22 cellular contexts compared by ENCODE assay signal in genomic region chr2:173032032-173032431, GRCh38. TPM values are rescaled to one million over a fixed set of nuclear protein-coding genes. Genes with fewer than 3 reads are reported as not detected.
DNase-seq lines count a peak whose midpoint lies in the region; ATAC-seq, FAIRE-seq and TF ChIP-seq lines count a peak whose summit lies in the region.
"Had no signal": no experiment of that assay in that cellular context is flagged by ENCODE, and none has a peak within 500 bp of the region (broad histone marks: within the 10 kb centered on the region; RNA-seq: fewer than 3 reads in every experiment).

No MANE protein-coding gene starts in this region.

- no peak overlapping the region for H3K9ac ChIP-seq in IMR-90 (ENCODE audit: low read depth, low read length)

- H3K79me1 ChIP-seq in IMR-90 (ENCODE audit: low read depth in 1 of 2, low read length in 2 of 2) = no peaks in the 10 kb centered on the region; a peak in 1 of 4 replicates

- TF ChIP-seq EP300 in esophagus muscularis mucosa (IDR thresholded peaks at IDR 0.05) (no peak), suprapubic skin (IDR thresholded peaks at IDR 0.05) (no peak)

- CTCF ChIA-PET in IMR-90 (lab: Yijun Ruan, JAX) = interaction anchor here (0.7 kb wide), 1 partner anchor 226 kb away, joined by 3 read pairs; no protein-coding TSS in a partner anchor

- in situ Hi-C loops in IMR-90 (cut with MboI; ENCODE audit: low sequenced_read_pairs) = loop anchor here (25.0 kb wide), 1 partner anchor 330 kb away; the partner anchor contains the start of gene CDCA7

- H3K4me2 ChIP-seq in IMR-90 (ENCODE audit: low read depth, low read length) = no peak overlapping the region
- H3K4me2 ChIP-seq: GM23338 had no signal

- TF ChIP-seq POLR2A in IMR-90 (IDR thresholded peaks at IDR 0.05; ENCODE audit: low read depth, low read length) = no peak
- no peak for TF ChIP-seq POLR2A in esophagus muscularis mucosa (IDR thresholded peaks at IDR 0.05; ENCODE audit: low read depth)
- TF ChIP-seq POLR2A in GM12891 (IDR thresholded peaks at IDR 0.05; ENCODE audit: low read depth, low read length) = no peak
- no peak for TF ChIP-seq POLR2A in suprapubic skin (IDR thresholded peaks at IDR 0.05)

- no peaks in the 10 kb centered on the region for H3K36me3 ChIP-seq in IMR-90 (ENCODE audit: control insufficient read depth, insufficient read depth, low read length)
- no peaks in the 10 kb centered on the region for H3K36me3 ChIP-seq in esophagus muscularis mucosa
- H3K36me3 ChIP-seq in psoas muscle (ENCODE audit: insufficient read depth in 1 of 2, low read depth in 1 of 2) = no peaks in the 10 kb centered on the region
- H3K36me3 ChIP-seq in suprapubic skin = no peaks in the 10 kb centered on the region
- H3K36me3 ChIP-seq: BE2C had no signal

- H2AFZ ChIP-seq in IMR-90 (replicated peaks; ENCODE audit: low read length, poor library complexity) = no peak overlapping the region
- H2AFZ ChIP-seq: GM23338 had no signal

- no peak overlapping the region for H4K5ac ChIP-seq in IMR-90 (ENCODE audit: low read depth, low read length)

- no peak overlapping the region for H4K91ac ChIP-seq in IMR-90 (ENCODE audit: insufficient read depth, low read depth, low read length)

- H2AK5ac ChIP-seq in IMR-90 (ENCODE audit: low read depth, low read length) = 0 out of 2 replicates have a peak overlapping the region, but pooled peaks have one; percentile 20

- no peaks in the 10 kb centered on the region for H4K20me1 ChIP-seq in IMR-90 (ENCODE audit: insufficient read depth, low read length)

- no peaks in the 10 kb centered on the region for H3K27me3 ChIP-seq in IMR-90 (ENCODE audit: control insufficient read depth, insufficient read depth, low read length)
- H3K27me3 ChIP-seq in esophagus muscularis mucosa = no peaks in the 10 kb centered on the region
- no peaks in the 10 kb centered on the region for H3K27me3 ChIP-seq in psoas muscle (ENCODE audit: insufficient read depth in 3 of 3, low read length in 2 of 3)
- no peaks in the 10 kb centered on the region for H3K27me3 ChIP-seq in suprapubic skin
- H3K27me3 ChIP-seq: BE2C had no signal

- dilution Hi-C loops in IMR-90 (cut with HindIII; ENCODE audit: low sequenced_read_pairs, unreplicated experiment) = no loop called here

- peaks cover 9% of the 10 kb centered on the region for H3K4me1 ChIP-seq in IMR-90 (ENCODE audit: control insufficient read depth, insufficient read depth, low read length)
- peaks cover 16 to 23% (median 22%) of the 10 kb centered on the region in 4 donors for H3K4me1 ChIP-seq in esophagus muscularis mucosa
- H3K4me1 ChIP-seq in psoas muscle = peaks cover 70% of the 10 kb centered on the region
- H3K4me1 ChIP-seq in suprapubic skin = peaks cover 11% of the 10 kb centered on the region
- H3K4me1 ChIP-seq: BE2C had no signal

- no CpG with 5 or more reads among the region's 4 CpGs for WGBS in IMR-90 (ENCODE audit: extremely low coverage in 2 of 2, insufficient read length in 1 of 2), 2 experiments
- 98% methylated on average over 4 of the region's 4 CpGs for WGBS in esophagus muscularis mucosa
- WGBS in psoas muscle, 3 donors = 79 to 91% (median 80%) methylated on average over 4 of the region's 4 CpGs
- 76% methylated on average over 4 of the region's 4 CpGs for WGBS in suprapubic skin

- no peak overlapping the region for H3K27ac ChIP-seq in IMR-90 (ENCODE audit: insufficient read depth, low read length)
- no peak overlapping the region for H3K27ac ChIP-seq in esophagus muscularis mucosa (replicated peaks in 1 of 4)
- H3K27ac ChIP-seq in psoas muscle = peak overlapping the region; percentile 92
- H3K27ac ChIP-seq in suprapubic skin = no peak overlapping the region
- H3K27ac ChIP-seq: HL-60 had no signal

- H3K18ac ChIP-seq in IMR-90 (ENCODE audit: low read depth, low read length) = no peak overlapping the region

- TF ChIP-seq CTCF in IMR-90 (conservative IDR thresholded peaks at IDR 0.05; ENCODE audit: low read depth, low read length) (no peak), esophagus muscularis mucosa (IDR thresholded peaks at IDR 0.05) (no peak), psoas muscle (IDR thresholded peaks at IDR 0.05) (no peak), suprapubic skin (IDR thresholded peaks at IDR 0.05) (no peak)

- BruUV-seq in IMR-90 (replicated peaks; lab: Mats Ljungman, UMichigan) = no TSS peak

- no peak overlapping the region for H4K8ac ChIP-seq in IMR-90 (ENCODE audit: low read depth in 2 of 2, low read length in 2 of 2)

- no peak overlapping the region for H3K56ac ChIP-seq in IMR-90 (ENCODE audit: extremely low read depth, insufficient read depth, low read length)

- ATAC-seq in IMR-90 (ENCODE audit: low read depth) = no peak
- ATAC-seq in psoas muscle = no peak
- no peak for ATAC-seq in HG02763 (IDR thresholded peaks at IDR 0.05; ENCODE audit: unreplicated experiment)
- ATAC-seq: GM23338 had no signal

- intact Hi-C loops in IMR-90 (cut with micrococcal nuclease) (no loop called here), esophagus muscularis mucosa (cut with DNase I) (no loop called here), psoas muscle (cut with DNase I) (loop anchor here (5.0 kb wide), 1 partner anchor 45 kb away; the partner anchor contains the start of gene MAP3K20 (in 2 of the 2))

- H3K9me1 ChIP-seq in IMR-90 (ENCODE audit: insufficient read depth, low read length) = peaks cover 2% of the 10 kb centered on the region

- H2AK9ac ChIP-seq in IMR-90 (replicated peaks; ENCODE audit: low read depth, low read length, poor library complexity) = no peak overlapping the region

- H2BK20ac ChIP-seq in IMR-90 (ENCODE audit: low read depth, low read length) = no peak overlapping the region

- no peak overlapping the region for H3K4ac ChIP-seq in IMR-90 (ENCODE audit: low read depth, low read length)

- H3K23ac ChIP-seq in IMR-90 (ENCODE audit: low read depth, low read length) = no peak overlapping the region

- no peak for TF ChIP-seq RAD21 in IMR-90 (IDR thresholded peaks at IDR 0.05; ENCODE audit: low read length)

- no peak overlapping the region for H3K14ac ChIP-seq in IMR-90 (replicated peaks; ENCODE audit: low read depth, low read length)

- H2BK120ac ChIP-seq in IMR-90 (ENCODE audit: low read depth, low read length) = no peak overlapping the region

- H2BK5ac ChIP-seq in IMR-90 (ENCODE audit: low read depth, low read length, poor library complexity, severe bottlenecking) = no peak overlapping the region

- H3K9me3 ChIP-seq in IMR-90 (ENCODE audit: control insufficient read depth, insufficient read depth, low read length) (no peaks in the 10 kb centered on the region), esophagus muscularis mucosa (no peaks in the 10 kb centered on the region), psoas muscle (no peaks in the 10 kb centered on the region), suprapubic skin (no peaks in the 10 kb centered on the region)
- H3K9me3 ChIP-seq: BE2C had no signal

- no peak overlapping the region for H3K4me3 ChIP-seq in IMR-90 (ENCODE audit: insufficient read depth, low read depth, low read length)
- no peak overlapping the region for H3K4me3 ChIP-seq in esophagus muscularis mucosa
- H3K4me3 ChIP-seq in psoas muscle = no peak overlapping the region
- no peak overlapping the region for H3K4me3 ChIP-seq in suprapubic skin
- H3K4me3 ChIP-seq: GM23338 had no signal

- no peak for FAIRE-seq in GM12891 (lab: Jason Lieb, UNC)
- FAIRE-seq: H54 had no signal

- H2BK15ac ChIP-seq in IMR-90 (ENCODE audit: low read depth, low read length) = 0 out of 3 replicates have a peak overlapping the region, but pooled peaks have one; percentile 37

- POLR2A ChIA-PET in IMR-90 (lab: Charles Lee; ENCODE audit: unreplicated experiment) = no interaction called here

- peak; percentile 48 for DNase-seq in DMS79 (lab: John Stamatoyannopoulos, UW)
- DNase-seq in IMR-90 = no peak
- DNase-seq in esophagus muscularis mucosa (ENCODE audit: extremely low spot score) = peak; percentile 85
- DNase-seq in psoas muscle = no peak
- DNase-seq in GM12891 (ENCODE audit: insufficient read length, low spot score) = no peak
- DNase-seq in AG08395 (ENCODE audit: low spot score) = no peak
- DNase-seq in suprapubic skin (ENCODE audit: low spot score in 2 of 2) = no peak
- DNase-seq: 8988T; BE2C; C1 segment of cervical spinal cord; CD4-positive, CD25-positive, alpha-beta regulatory T cell; CD8-positive, alpha-beta memory T cell; COR-L47; DMS 273 treated with DMSO at 0.1 percent for 48 hours; DMS53; GF-D8; HCEC 1CT; KBM-7 had no signal

TF ChIP-seq in IMR-90, 13 proteins besides CTCF, POLR2A, EP300 and RAD21:
- TF ChIP-seq MAZ (IDR thresholded peaks at IDR 0.05; ENCODE audit: borderline replicate concordance, low read depth, low read length) = no peak
- TF ChIP-seq FOS (IDR thresholded peaks at IDR 0.05; ENCODE audit: low read depth, low read length) = no peak
- TF ChIP-seq CHD1 (IDR thresholded peaks at IDR 0.05; ENCODE audit: low read depth, low read length) = no peak
- no peak for TF ChIP-seq RCOR1 (IDR thresholded peaks at IDR 0.05; ENCODE audit: insufficient replicate concordance, low read length)

TF ChIP-seq in GM12891, 5 proteins besides CTCF, POLR2A, EP300 and RAD21:
- TF ChIP-seq PAX5 (IDR thresholded peaks at IDR 0.05; ENCODE audit: insufficient read depth, low read length, severe bottlenecking) (no peak), SPI1 (IDR thresholded peaks at IDR 0.05; ENCODE audit: low read depth, low read length) (no peak), POU2F2 (IDR thresholded peaks at IDR 0.05; ENCODE audit: low read depth, low read length) (no peak), POLR2AphosphoS5 (IDR thresholded peaks at IDR 0.05; ENCODE audit: low read depth, low read length) (no peak), TAF1 (IDR thresholded peaks at IDR 0.05; ENCODE audit: low read depth, low read length) (no peak)

RNA-seq across cellular contexts. Expression of gene MAP3K20, which starts 43.6 kb away (rescaled TPM):
- total RNA-seq in IMR-90 (2012; rRNA removed) (84.4 and 93.0 TPM in 2 replicates), esophagus muscularis mucosa (100 to 1,000 TPM; 238 to 335 (median 267) TPM), psoas muscle (100 to 1,000 TPM; 366 to 533 (median 468) TPM), suprapubic skin (10 to 100 TPM; 26.2 to 40.3 (median 33.6) TPM)
- polyA plus RNA-seq in IMR-90 (2012; rRNA removed) (22.9 and 27.5 TPM in 2 replicates), psoas muscle (100 to 1,000 TPM in 2 of 3 donors, 10 to 100 TPM in 1; 41.8 to 224 (median 112) TPM)
- 6.0 and 6.1 TPM in 2 replicates for polyA plus RNA-seq in IMR-90 (2012; cell fraction: cytosol; rRNA removed)
- 2.9 and 14.5 TPM in 2 replicates for polyA plus RNA-seq in IMR-90 (2012; cell fraction: nucleus; rRNA removed; ENCODE audit: low replicate concordance)
- 4.1 TPM for polyA plus RNA-seq in GM12891 (2012; ENCODE audit: low read depth, missing spikeins)

Comparison
In these comparisons a context has a peak if more than half of its experiments do, and no peak if none do; other contexts are left out.
1. DNase-seq: peak in DMS79 (single experiment) and esophagus muscularis mucosa (single experiment); none in IMR-90 (single experiment), psoas muscle (0 of 2), GM12891 (single experiment), AG08395 (single experiment) and suprapubic skin (0 of 2).
2. intact Hi-C loops: an anchor here in psoas muscle (5.0 kb wide); none called in IMR-90 and esophagus muscularis mucosa.